ENCODE assay signal across 9 cellular contexts in the genomic region with DNA sequence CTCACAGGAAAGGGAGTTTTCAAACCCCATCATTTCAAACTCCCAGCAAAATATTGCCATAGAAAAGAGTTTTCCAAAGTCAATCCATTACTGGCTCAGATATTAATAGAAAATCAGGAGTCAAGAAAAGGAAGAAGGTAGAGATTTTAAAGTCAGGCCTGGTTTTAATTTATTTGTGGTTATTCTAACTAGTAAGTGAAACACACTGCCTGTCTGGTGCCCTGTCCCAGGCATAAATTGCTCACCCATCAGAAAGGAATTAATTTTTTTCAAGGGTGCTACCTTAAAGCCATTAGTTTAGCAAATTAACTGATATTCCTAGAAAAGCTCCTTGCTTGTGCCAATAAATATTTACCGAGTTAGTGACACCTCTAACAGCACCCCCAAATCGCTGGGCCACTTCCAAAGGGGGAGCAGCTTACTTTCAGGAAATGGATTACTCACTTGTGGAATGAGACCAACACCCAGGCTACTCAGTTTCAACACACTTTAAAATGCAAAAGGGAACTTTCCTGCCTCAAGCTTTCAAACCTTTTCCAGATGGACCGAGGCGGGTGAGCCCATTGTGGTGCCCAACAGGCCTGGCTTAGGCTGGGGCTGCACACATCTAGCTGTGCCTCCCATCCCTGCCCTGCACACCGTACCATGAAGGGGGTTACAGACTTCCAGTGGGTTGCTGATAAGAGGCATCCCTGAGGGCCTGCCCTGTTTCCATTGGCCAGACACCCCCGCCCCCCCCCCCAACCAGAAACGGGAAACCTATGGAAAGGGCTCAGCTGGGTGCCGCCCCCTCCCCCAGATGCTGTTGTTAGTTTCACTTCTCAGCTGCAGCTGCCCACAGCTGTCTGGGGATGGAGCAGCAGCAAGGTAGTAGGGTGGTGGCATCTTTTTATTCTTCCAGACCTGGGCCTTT.
A peak's percentile ranks its signal among the peaks of the same experiment; 100 is the strongest.
DNase-seq lines count a peak whose midpoint lies in the region; ATAC-seq and TF ChIP-seq lines count a peak whose summit lies in the region.
"Had no signal": no experiment of that assay in that cellular context is flagged by ENCODE, and none has a peak within 500 bp of the region (broad histone marks: within the 10 kb centered on the region; RNA-seq: fewer than 3 reads in every experiment).

No MANE protein-coding gene starts in this region.

- no peaks in the 10 kb centered on the region for H3K79me2 ChIP-seq in neural progenitor cell (ENCODE audit: low read depth)

- H3K4me1 Mint-ChIP-seq in neural progenitor cell: peaks cover 16% of the 10 kb centered on the region
- H3K4me1 Mint-ChIP-seq in natural killer cell: peaks cover 9 to 14% of the 10 kb centered on the region in 2 donors

- ATAC-seq in HG03457 (IDR thresholded peaks at IDR 0.05; ENCODE audit: unreplicated experiment) (no peak), natural killer cell (no peak), GM18870 (IDR thresholded peaks at IDR 0.05; ENCODE audit: unreplicated experiment) (no peak)

- H3K4me1 ChIP-seq in esophagus muscularis mucosa (peaks cover 66 to 90% (median 80%) of the 10 kb centered on the region in 4 donors), neural progenitor cell (peaks cover 16% of the 10 kb centered on the region)

- 50% methylated on average over 5 of the region's 8 CpGs for WGBS in esophagus muscularis mucosa

- TF ChIP-seq POLR2A in esophagus muscularis mucosa (IDR thresholded peaks at IDR 0.05; ENCODE audit: low read depth): no peak

- H4K20me1 ChIP-seq in neural progenitor cell (ENCODE audit: low read depth): no peaks in the 10 kb centered on the region

- H3K9me3 ChIP-seq in esophagus muscularis mucosa: no peaks in the 10 kb centered on the region
- no peaks in the 10 kb centered on the region for H3K9me3 ChIP-seq in neural progenitor cell (ENCODE audit: low read depth)

- no peak overlapping the region for H2AFZ ChIP-seq in neural progenitor cell (replicated peaks)

- H3K27me3 ChIP-seq in esophagus muscularis mucosa (no peaks in the 10 kb centered on the region), neural progenitor cell (no peaks in the 10 kb centered on the region)

- intact Hi-C loops in esophagus muscularis mucosa (cut with DNase I) (no loop called here), natural killer cell (cut with micrococcal nuclease) (no loop called here)

- H3K9ac ChIP-seq in neural progenitor cell: no peak overlapping the region

- DNase-seq in AG09319 (ENCODE audit: extremely low read depth, low read depth) (peak; percentile 77), NCI-H226 (peak; percentile 83), esophagus muscularis mucosa (ENCODE audit: extremely low spot score) (no peak), neural progenitor cell (ENCODE audit: low spot score) (peak; percentile 58), NCI-H187 treated with DMSO at 0.1 percent for 48 hours (lab: John Stamatoyannopoulos, UW) (no peak), natural killer cell (no peak)
- DNase-seq: NCI-H2029 had no signal

- H3K27ac ChIP-seq in esophagus muscularis mucosa (replicated peaks in 1 of 4) (peak overlapping the region; percentile 76 to 84 (median 80)), neural progenitor cell (no peak overlapping the region)

- TF ChIP-seq CTCF in AG09319 (IDR thresholded peaks at IDR 0.05; ENCODE audit: low read depth, low read length) (no peak), esophagus muscularis mucosa (IDR thresholded peaks at IDR 0.05) (no peak), neural progenitor cell (IDR thresholded peaks at IDR 0.05) (no peak), natural killer cell (IDR thresholded peaks at IDR 0.05) (no peak)

- H3K27me3 Mint-ChIP-seq in neural progenitor cell (ENCODE audit: insufficient read depth, low read depth): peaks cover 2% of the 10 kb centered on the region
- peaks cover 57 to 91% of the 10 kb centered on the region in 2 donors for H3K27me3 Mint-ChIP-seq in natural killer cell (ENCODE audit: low read depth in 2 of 2)

- H3K36me3 ChIP-seq in esophagus muscularis mucosa (no peaks in the 10 kb centered on the region), neural progenitor cell (no peaks in the 10 kb centered on the region)

- H3K9me3 Mint-ChIP-seq in neural progenitor cell (no peaks in the 10 kb centered on the region), natural killer cell (no peaks in the 10 kb centered on the region)

- H3K4me3 Mint-ChIP-seq in neural progenitor cell: no peak overlapping the region
- H3K4me3 Mint-ChIP-seq in natural killer cell: no peak overlapping the region

- H3K27ac Mint-ChIP-seq in neural progenitor cell (peak overlapping the region; percentile 29), natural killer cell (no peak overlapping the region)

- no peaks in the 10 kb centered on the region for H3F3A ChIP-seq in neural progenitor cell (ENCODE audit: low read depth)

- H3K4me2 ChIP-seq in neural progenitor cell: peak overlapping the region; percentile 54

- H3K36me3 Mint-ChIP-seq in neural progenitor cell: no peaks in the 10 kb centered on the region
- no peaks in the 10 kb centered on the region for H3K36me3 Mint-ChIP-seq in natural killer cell

- H3K4me3 ChIP-seq in esophagus muscularis mucosa (peak overlapping the region in 1 of 4 donors; percentile 10), neural progenitor cell (no peak overlapping the region)

- TF ChIP-seq EP300 in esophagus muscularis mucosa (IDR thresholded peaks at IDR 0.05): no peak

Comparison
In these comparisons a context has a peak if more than half of its experiments do, and no peak if none do; other contexts are left out.
1. DNase-seq: peak in AG09319 (single experiment), NCI-H226 (single experiment) and neural progenitor cell (single experiment); none in esophagus muscularis mucosa (single experiment), NCI-H187 treated with DMSO at 0.1 percent for 48 hours (single experiment) and natural killer cell (single experiment).